ENCODE assay signal across 2 cellular contexts in genomic region chr6:144796070-144796469, GRCh38.
TF ChIP-seq lines count a peak whose summit lies in the region.

No MANE protein-coding gene starts in this region.

TF ChIP-seq in HepG2, 621 proteins besides CTCF, POLR2A, EP300 and RAD21 (continued from another document):
- TF ChIP-seq TFDP2 (CRISPR knock-in tag; IDR thresholded peaks at IDR 0.05) (no peak), ZNF264 (CRISPR knock-in tag; IDR thresholded peaks at IDR 0.05) (peak; percentile 90)

TF ChIP-seq in IMR-90, 13 proteins besides CTCF, POLR2A, EP300 and RAD21 (continued from another document):
- TF ChIP-seq, protein P1, sequence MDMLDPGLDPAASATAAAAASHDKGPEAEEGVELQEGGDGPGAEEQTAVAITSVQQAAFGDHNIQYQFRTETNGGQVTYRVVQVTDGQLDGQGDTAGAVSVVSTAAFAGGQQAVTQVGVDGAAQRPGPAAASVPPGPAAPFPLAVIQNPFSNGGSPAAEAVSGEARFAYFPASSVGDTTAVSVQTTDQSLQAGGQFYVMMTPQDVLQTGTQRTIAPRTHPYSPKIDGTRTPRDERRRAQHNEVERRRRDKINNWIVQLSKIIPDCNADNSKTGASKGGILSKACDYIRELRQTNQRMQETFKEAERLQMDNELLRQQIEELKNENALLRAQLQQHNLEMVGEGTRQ (IDR thresholded peaks at IDR 0.05; ENCODE audit: low read depth, low read length): no peak
- TF ChIP-seq NFE2L2 (IDR thresholded peaks at IDR 0.05; ENCODE audit: low read depth, low read length): no peak
